ENCODE assay signal across 30 cellular contexts in the genomic region with DNA sequence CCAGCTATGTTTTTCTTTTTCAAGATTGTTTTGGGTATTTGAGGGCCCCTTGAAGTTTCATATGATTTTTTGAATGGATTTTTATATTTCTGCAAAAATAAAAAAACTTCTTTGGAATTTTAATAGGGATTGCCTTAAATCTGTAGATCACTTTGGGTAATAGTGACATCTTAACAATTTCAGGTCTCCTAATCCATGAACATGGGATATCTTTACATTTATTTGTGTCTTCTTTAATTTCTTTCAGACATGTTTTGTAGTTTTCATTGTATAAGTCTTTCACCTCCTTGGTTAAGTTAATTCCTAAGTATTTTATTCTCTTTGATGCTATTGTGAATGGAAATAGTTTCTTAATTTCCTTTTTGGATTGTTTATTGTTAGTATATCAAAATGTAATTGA.
"Had no signal": no experiment of that assay in that cellular context is flagged by ENCODE, and none has a peak within 500 bp of the region (broad histone marks: within the 10 kb centered on the region; RNA-seq: fewer than 3 reads in every experiment).

No MANE protein-coding gene starts in this region.

- H3K4me3 Mint-ChIP-seq: activated CD4-positive, alpha-beta memory T cell treated with anti-CD3 and anti-CD28 coated beads for 36 hours; activated CD4-positive, alpha-beta T cell treated with anti-CD3 and anti-CD28 coated beads for 36 hours; activated CD4-positive, alpha-beta T cell treated with anti-CD3 and anti-CD28 coated beads, Interleukin-2, amount 10 ng/mL, durations not matched to agents 24 days and 14 days; activated CD8-positive, alpha-beta memory T cell treated with anti-CD3 and anti-CD28 coated beads, Interleukin-2, amount 10 ng/mL, durations not matched to agents 7 days and 5 days; activated CD8-positive, alpha-beta T cell treated with anti-CD3 and anti-CD28 coated beads, Interleukin-2, amount 10 ng/mL, durations not matched to agents 7 days and 5 days; activated naive CD4-positive, alpha-beta T cell treated with anti-CD3 and anti-CD28 coated beads for 36 hours; activated naive CD4-positive, alpha-beta T cell treated with anti-CD3 and anti-CD28 coated beads, Interleukin-2, amount 50 U/mL, for 24 hours; activated naive CD8-positive, alpha-beta T cell treated with anti-CD3 and anti-CD28 coated beads for 36 hours; activated naive CD8-positive, alpha-beta T cell treated with anti-CD3 and anti-CD28 coated beads, Interleukin-2, amount 50 U/mL, for 24 hours; activated T-helper 1 cell treated with anti-CD3 and anti-CD28 coated beads, Interleukin-12 subunit alpha, Interleukin-12 subunit beta, Interleukin-2, Interleukin-4 antibody, amounts not matched to agents 30 ng/mL and 10 ng/mL and 1 ng/mL, durations not matched to agents 14 hours and 24 hours and 36 hours had no signal

- H3K9me3 Mint-ChIP-seq: activated CD4-positive, alpha-beta T cell treated with anti-CD3 and anti-CD28 coated beads, Interleukin-2, amount 10 ng/mL, durations not matched to agents 24 days and 14 days; activated naive CD8-positive, alpha-beta T cell treated with anti-CD3 and anti-CD28 coated beads for 36 hours; activated naive CD8-positive, alpha-beta T cell treated with anti-CD3 and anti-CD28 coated beads, Interleukin-2, amount 50 U/mL, for 24 hours; activated T-helper 2 cell treated with anti-CD3 and anti-CD28 coated beads, Interferon-gamma antibody, Interleukin-2, Interleukin-4, amounts not matched to agents 10 μg/mL and 5 μg/mL and 100 μg/mL, durations not matched to agents 14 hours and 24 hours and 36 hours had no signal

- H3K27ac ChIP-seq: adrenal gland, body of pancreas, colonic mucosa, esophagus muscularis mucosa, foreskin keratinocyte, gastroesophageal sphincter had no signal

- H3K4me3 ChIP-seq: adrenal gland, body of pancreas, colonic mucosa, esophagus muscularis mucosa, gastroesophageal sphincter had no signal

- H3K27me3 Mint-ChIP-seq: activated CD4-positive, alpha-beta memory T cell treated with anti-CD3 and anti-CD28 coated beads for 36 hours; activated CD4-positive, alpha-beta T cell treated with anti-CD3 and anti-CD28 coated beads for 36 hours; activated CD4-positive, alpha-beta T cell treated with anti-CD3 and anti-CD28 coated beads, Interleukin-2, amount 10 ng/mL, durations not matched to agents 24 days and 14 days; activated CD8-positive, alpha-beta memory T cell treated with anti-CD3 and anti-CD28 coated beads, Interleukin-2, amount 10 ng/mL, durations not matched to agents 7 days and 5 days; activated naive CD4-positive, alpha-beta T cell treated with anti-CD3 and anti-CD28 coated beads, Interleukin-2, amount 50 U/mL, for 24 hours; activated naive CD8-positive, alpha-beta T cell treated with anti-CD3 and anti-CD28 coated beads for 36 hours; activated naive CD8-positive, alpha-beta T cell treated with anti-CD3 and anti-CD28 coated beads, Interleukin-2, amount 50 U/mL, for 24 hours had no signal

- H3K27me3 ChIP-seq: adrenal gland, body of pancreas, colonic mucosa, esophagus muscularis mucosa, foreskin keratinocyte, gastroesophageal sphincter had no signal

- H3K36me3 Mint-ChIP-seq: activated naive CD8-positive, alpha-beta T cell treated with anti-CD3 and anti-CD28 coated beads for 36 hours had no signal

- ATAC-seq: activated CD4-positive, alpha-beta T cell treated with anti-CD3 and anti-CD28 coated beads for 36 hours; activated CD8-positive, alpha-beta memory T cell treated with anti-CD3 and anti-CD28 coated beads, Interleukin-2, amount 10 ng/mL, durations not matched to agents 7 days and 5 days; activated CD8-positive, alpha-beta T cell treated with anti-CD3 and anti-CD28 coated beads, Interleukin-2, amount 10 ng/mL, durations not matched to agents 7 days and 5 days; activated naive CD8-positive, alpha-beta T cell treated with anti-CD3 and anti-CD28 coated beads, Interleukin-2, amount 50 U/mL, for 24 hours; body of pancreas; foreskin keratinocyte; gastroesophageal sphincter had no signal

- H3K4me1 ChIP-seq: adrenal gland, colonic mucosa, esophagus muscularis mucosa, foreskin keratinocyte, gastroesophageal sphincter had no signal

- H3K9me3 ChIP-seq: colonic mucosa had no signal

- H3K27ac Mint-ChIP-seq: activated CD4-positive, alpha-beta memory T cell treated with anti-CD3 and anti-CD28 coated beads for 36 hours; activated CD4-positive, alpha-beta T cell treated with anti-CD3 and anti-CD28 coated beads for 36 hours; activated CD4-positive, alpha-beta T cell treated with anti-CD3 and anti-CD28 coated beads, Interleukin-2, amount 10 ng/mL, durations not matched to agents 24 days and 14 days; activated CD8-positive, alpha-beta memory T cell treated with anti-CD3 and anti-CD28 coated beads, Interleukin-2, amount 10 ng/mL, durations not matched to agents 7 days and 5 days; activated CD8-positive, alpha-beta T cell treated with anti-CD3 and anti-CD28 coated beads, Interleukin-2, amount 10 ng/mL, durations not matched to agents 7 days and 5 days; activated naive CD4-positive, alpha-beta T cell treated with anti-CD3 and anti-CD28 coated beads for 36 hours; activated naive CD4-positive, alpha-beta T cell treated with anti-CD3 and anti-CD28 coated beads, Interleukin-2, amount 50 U/mL, for 24 hours; activated naive CD8-positive, alpha-beta T cell treated with anti-CD3 and anti-CD28 coated beads for 36 hours; activated naive CD8-positive, alpha-beta T cell treated with anti-CD3 and anti-CD28 coated beads, Interleukin-2, amount 50 U/mL, for 24 hours; activated T-helper 1 cell treated with anti-CD3 and anti-CD28 coated beads, Interleukin-12 subunit alpha, Interleukin-12 subunit beta, Interleukin-2, Interleukin-4 antibody, amounts not matched to agents 30 ng/mL and 10 ng/mL and 1 ng/mL, durations not matched to agents 14 hours and 24 hours and 36 hours; activated T-helper 2 cell treated with anti-CD3 and anti-CD28 coated beads, Interferon-gamma antibody, Interleukin-2, Interleukin-4, amounts not matched to agents 10 μg/mL and 5 μg/mL and 100 μg/mL, durations not matched to agents 14 hours and 24 hours and 36 hours had no signal

- DNase-seq: activated CD4-positive, alpha-beta memory T cell treated with anti-CD3 and anti-CD28 coated beads for 36 hours; activated CD4-positive, alpha-beta T cell treated with anti-CD3 and anti-CD28 coated beads for 36 hours; activated CD4-positive, alpha-beta T cell treated with anti-CD3 and anti-CD28 coated beads, Interleukin-2, amount 10 ng/mL, durations not matched to agents 24 days and 14 days; activated CD4-positive, CD25-positive, alpha-beta regulatory T cell; activated CD4-positive, CD25-positive, alpha-beta regulatory T cell treated with anti-CD3 and anti-CD28 coated beads, Interleukin-2, amount 50 U/mL, for 72 hours; activated CD8-positive, alpha-beta memory T cell treated with anti-CD3 and anti-CD28 coated beads, Interleukin-2, amount 10 ng/mL, durations not matched to agents 7 days and 5 days; activated CD8-positive, alpha-beta memory T cell treated with anti-CD3 and anti-CD28 coated beads, Interleukin-2, amount 50 U/mL, for 4 hours; activated CD8-positive, alpha-beta T cell treated with anti-CD3 and anti-CD28 coated beads, Interleukin-2, amount 10 ng/mL, durations not matched to agents 7 days and 5 days; activated effector memory CD4-positive, alpha-beta T cell treated with anti-CD3 and anti-CD28 coated beads, Interleukin-2, amount 50 U/mL, for 16 hours; activated naive CD4-positive, alpha-beta T cell treated with anti-CD3 and anti-CD28 coated beads for 36 hours; activated naive CD8-positive, alpha-beta T cell treated with anti-CD3 and anti-CD28 coated beads for 36 hours; activated naive CD8-positive, alpha-beta T cell treated with anti-CD3 and anti-CD28 coated beads, Interleukin-2, amount 50 U/mL, for 24 hours; activated T-cell treated with anti-CD3 and anti-CD28 coated beads, Interleukin-2, amount 50 U/mL, for 1 hour; activated T-cell treated with anti-CD3 and anti-CD28 coated beads, Interleukin-2, amount 50 U/mL, for 48 hours; adrenal gland; amygdala; aorta; body of pancreas; caudate nucleus; colonic mucosa; effector CD8-positive, alpha-beta T cell; erythroblast; foreskin keratinocyte; head of caudate nucleus; T-helper 2 cell had no signal

- H3K4me1 Mint-ChIP-seq: activated CD4-positive, alpha-beta T cell treated with anti-CD3 and anti-CD28 coated beads for 36 hours; activated CD4-positive, alpha-beta T cell treated with anti-CD3 and anti-CD28 coated beads, Interleukin-2, amount 10 ng/mL, durations not matched to agents 24 days and 14 days; activated CD8-positive, alpha-beta memory T cell treated with anti-CD3 and anti-CD28 coated beads, Interleukin-2, amount 10 ng/mL, durations not matched to agents 7 days and 5 days; activated naive CD4-positive, alpha-beta T cell treated with anti-CD3 and anti-CD28 coated beads, Interleukin-2, amount 50 U/mL, for 24 hours; activated naive CD8-positive, alpha-beta T cell treated with anti-CD3 and anti-CD28 coated beads for 36 hours; activated naive CD8-positive, alpha-beta T cell treated with anti-CD3 and anti-CD28 coated beads, Interleukin-2, amount 50 U/mL, for 24 hours had no signal

- H3K36me3 ChIP-seq: adrenal gland, colonic mucosa had no signal
